ENCODE assay signal across 11 cellular contexts in the genomic region with DNA sequence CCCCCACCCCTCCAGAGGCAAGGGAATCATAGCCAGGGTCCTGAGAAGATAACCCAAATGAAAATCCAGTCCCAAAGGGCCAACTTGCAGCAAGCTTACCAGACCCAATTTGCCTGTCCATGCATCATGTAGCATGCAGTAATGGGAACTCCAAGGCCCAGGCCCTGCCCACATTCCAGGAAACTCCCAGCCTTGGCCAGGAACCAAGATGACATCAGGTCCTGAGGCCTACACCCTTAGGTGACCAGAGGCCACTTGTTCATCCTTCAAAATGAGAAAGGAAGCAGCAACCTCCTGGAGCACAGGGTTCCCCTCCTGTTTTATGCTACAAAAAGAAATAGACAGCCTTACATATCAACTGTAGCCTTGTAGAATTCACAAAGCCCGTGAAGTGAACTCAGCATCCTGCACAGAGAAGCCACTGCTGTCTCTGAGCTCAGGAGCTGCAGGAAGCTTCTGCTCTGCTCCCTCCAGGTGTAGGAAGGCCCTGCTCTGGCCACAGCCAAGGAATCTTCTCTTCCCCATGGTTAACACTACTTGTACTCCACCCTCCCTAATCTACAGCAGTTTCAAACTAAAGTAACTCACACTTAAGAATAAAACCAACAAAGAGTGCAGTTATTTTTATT. TPM values are rescaled to one million over a fixed set of nuclear protein-coding genes. Genes with fewer than 3 reads are reported as not detected.
DNase-seq lines count a peak whose midpoint lies in the region; ATAC-seq and TF ChIP-seq lines count a peak whose summit lies in the region.
"Had no signal": no experiment of that assay in that cellular context is flagged by ENCODE, and none has a peak within 500 bp of the region (broad histone marks: within the 10 kb centered on the region; RNA-seq: fewer than 3 reads in every experiment).

No MANE protein-coding gene starts in this region.

- no peaks in the 10 kb centered on the region for H3K36me3 Mint-ChIP-seq in Caco-2 (ENCODE audit: insufficient read depth, unreplicated experiment)
- H3K36me3 Mint-ChIP-seq in activated T-cell treated with anti-CD3 and anti-CD28 coated beads, Interleukin-2, amount 50 U/mL, for 24 hours (ENCODE audit: low read depth), result no peaks in the 10 kb centered on the region
- H3K36me3 Mint-ChIP-seq: activated naive CD4-positive, alpha-beta T cell treated with anti-CD3 and anti-CD28 coated beads, Interleukin-2, amount 50 U/mL, for 24 hours had no signal

- H3K9me3 Mint-ChIP-seq in Caco-2 (ENCODE audit: unreplicated experiment), result no peaks in the 10 kb centered on the region
- no peaks in the 10 kb centered on the region for H3K9me3 Mint-ChIP-seq in activated T-cell treated with anti-CD3 and anti-CD28 coated beads, Interleukin-2, amount 50 U/mL, for 24 hours

- CTCF ChIA-PET in Caco-2 (lab: Charles Lee), result interaction anchor here (0.5 kb wide), 1 partner anchor 558 kb away, joined by 3 read pairs; no protein-coding TSS in a partner anchor

- ATAC-seq in GM21381 (IDR thresholded peaks at IDR 0.05; ENCODE audit: unreplicated experiment), result no peak
- no peak for ATAC-seq in GM19035 (IDR thresholded peaks at IDR 0.05; ENCODE audit: unreplicated experiment)
- no peak for ATAC-seq in GM18868 (IDR thresholded peaks at IDR 0.05; ENCODE audit: unreplicated experiment)

- BruUV-seq in Caco-2 (replicated peaks; lab: Mats Ljungman, UMichigan), result no TSS peak

- no peaks in the 10 kb centered on the region for H3K36me3 ChIP-seq in Caco-2 (ENCODE audit: control insufficient read depth, insufficient read depth, low read length)

- H3K4me1 Mint-ChIP-seq in Caco-2 (ENCODE audit: low read depth, unreplicated experiment), result peaks cover 4% of the 10 kb centered on the region
- H3K4me1 Mint-ChIP-seq in activated T-cell treated with anti-CD3 and anti-CD28 coated beads, Interleukin-2, amount 50 U/mL, for 24 hours (ENCODE audit: low read depth), result peaks cover 2% of the 10 kb centered on the region
- H3K4me1 Mint-ChIP-seq: activated naive CD4-positive, alpha-beta T cell treated with anti-CD3 and anti-CD28 coated beads, Interleukin-2, amount 50 U/mL, for 24 hours had no signal

- H3K27me3 ChIP-seq in Caco-2 (replicated peaks; ENCODE audit: control insufficient read depth, insufficient read depth, low read length), result no peaks in the 10 kb centered on the region

- H3K9me3 ChIP-seq in Caco-2, result no peaks in the 10 kb centered on the region

- intact Hi-C loops in Caco-2 (cut with micrococcal nuclease; ENCODE audit: unreplicated experiment), result no loop called here

- DNase-seq in Caco-2 (peak; percentile 41 to 60), RKO (ENCODE audit: low spot score) (peak; percentile 48), fibroblast of peridontal ligament (ENCODE audit: extremely low read depth) (peak; percentile 67), non-pigmented ciliary epithelial cell (ENCODE audit: low read depth) (peak; percentile 44)
- no peak for DNase-seq in activated T-cell treated with anti-CD3 and anti-CD28 coated beads, Interleukin-2, amount 50 U/mL, for 24 hours
- DNase-seq: stimulated activated CD4-positive, alpha-beta T cell treated with anti-CD3 and anti-CD28 coated beads, Interleukin-4, amount 100 ng/mL, for 4 hours; T-helper 1 cell had no signal

- H3K4me1 ChIP-seq in Caco-2, result peaks cover 15% of the 10 kb centered on the region; the same call in 1 of the 2 replicates

- no peaks in the 10 kb centered on the region for H3K27me3 Mint-ChIP-seq in Caco-2 (ENCODE audit: insufficient read depth, unreplicated experiment)
- H3K27me3 Mint-ChIP-seq in activated T-cell treated with anti-CD3 and anti-CD28 coated beads, Interleukin-2, amount 50 U/mL, for 24 hours, result peaks cover 5% of the 10 kb centered on the region

- H3K27ac Mint-ChIP-seq in Caco-2 (ENCODE audit: unreplicated experiment), result no peak overlapping the region
- no peak overlapping the region for H3K27ac Mint-ChIP-seq in activated T-cell treated with anti-CD3 and anti-CD28 coated beads, Interleukin-2, amount 50 U/mL, for 24 hours
- H3K27ac Mint-ChIP-seq: activated naive CD4-positive, alpha-beta T cell treated with anti-CD3 and anti-CD28 coated beads, Interleukin-2, amount 50 U/mL, for 24 hours had no signal

- no peak for TF ChIP-seq CTCF in Caco-2 (IDR thresholded peaks at IDR 0.05; ENCODE audit: insufficient read depth in 1 of 2, low read depth in 1 of 2, low read length in 1 of 2, severe bottlenecking in 1 of 2, unreplicated experiment in 1 of 2)

- no peak overlapping the region for H3K4me3 ChIP-seq in Caco-2 (ENCODE audit: low read depth, low read length)

- no peak overlapping the region for H3K4me3 Mint-ChIP-seq in Caco-2 (ENCODE audit: unreplicated experiment)
- no peak overlapping the region for H3K4me3 Mint-ChIP-seq in activated T-cell treated with anti-CD3 and anti-CD28 coated beads, Interleukin-2, amount 50 U/mL, for 24 hours
- H3K4me3 Mint-ChIP-seq: activated naive CD4-positive, alpha-beta T cell treated with anti-CD3 and anti-CD28 coated beads, Interleukin-2, amount 50 U/mL, for 24 hours had no signal

- POLR2A ChIA-PET in Caco-2 (lab: Charles Lee), result no interaction called here

RNA-seq across cellular contexts. Expression of a gene that starts 30.3 kb away (rescaled TPM):
- total RNA-seq in Caco-2 (2022), result 79.3 and 87.2 TPM in 2 replicates
